Comparison of ENCODE assay signal across 1 cellular context in the genomic region with DNA sequence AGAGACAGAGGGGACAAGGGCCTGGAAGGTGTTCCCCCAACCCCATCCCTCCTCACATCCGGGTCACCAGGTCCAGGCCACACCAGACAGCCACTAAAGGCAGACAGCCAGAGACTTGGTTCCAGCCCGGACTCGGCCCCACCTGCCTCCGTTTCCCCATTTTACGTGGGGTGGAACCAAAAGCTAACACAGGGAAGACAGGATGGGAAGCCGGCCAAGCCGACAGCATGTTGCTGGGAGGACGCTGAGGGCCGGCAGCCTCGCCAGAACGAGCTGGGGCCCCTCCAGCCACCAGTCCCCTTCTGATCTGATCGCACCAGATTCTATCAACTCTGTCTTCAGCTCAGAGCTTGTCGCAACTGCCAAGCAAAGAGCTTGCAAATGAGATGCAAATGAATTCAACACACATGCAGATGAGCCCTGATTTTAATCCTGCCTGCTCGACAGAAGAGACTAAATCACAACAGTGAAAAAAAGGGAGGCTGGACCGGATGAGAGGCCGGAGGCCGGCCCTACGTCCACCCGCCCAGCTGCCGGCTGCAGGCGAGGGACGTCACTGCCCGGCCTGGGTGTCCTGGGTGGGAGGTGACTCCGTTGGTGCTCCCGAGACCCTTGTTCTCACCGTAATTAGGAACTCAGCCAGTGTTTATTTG.
TF ChIP-seq lines count a peak whose summit lies in the region.

No MANE protein-coding gene starts in this region.

TF ChIP-seq in GM23338, 12 proteins besides CTCF, POLR2A, EP300 and RAD21:
- TF ChIP-seq, protein P1, sequence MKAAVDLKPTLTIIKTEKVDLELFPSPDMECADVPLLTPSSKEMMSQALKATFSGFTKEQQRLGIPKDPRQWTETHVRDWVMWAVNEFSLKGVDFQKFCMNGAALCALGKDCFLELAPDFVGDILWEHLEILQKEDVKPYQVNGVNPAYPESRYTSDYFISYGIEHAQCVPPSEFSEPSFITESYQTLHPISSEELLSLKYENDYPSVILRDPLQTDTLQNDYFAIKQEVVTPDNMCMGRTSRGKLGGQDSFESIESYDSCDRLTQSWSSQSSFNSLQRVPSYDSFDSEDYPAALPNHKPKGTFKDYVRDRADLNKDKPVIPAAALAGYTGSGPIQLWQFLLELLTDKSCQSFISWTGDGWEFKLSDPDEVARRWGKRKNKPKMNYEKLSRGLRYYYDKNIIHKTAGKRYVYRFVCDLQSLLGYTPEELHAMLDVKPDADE (IDR thresholded peaks at IDR 0.05) = no peak
- no peak for TF ChIP-seq EZH2phosphoT487 (IDR thresholded peaks at IDR 0.05; ENCODE audit: unreplicated experiment)
- TF ChIP-seq NANOG (IDR thresholded peaks at IDR 0.05; ENCODE audit: borderline replicate concordance) = no peak
- TF ChIP-seq CREB1 (CRISPR knock-in tag; IDR thresholded peaks at IDR 0.05; ENCODE audit: low read depth) = no peak
- TF ChIP-seq EZH2 (IDR thresholded peaks at IDR 0.05; ENCODE audit: low read depth, unreplicated experiment) = no peak
- TF ChIP-seq, protein P2, sequence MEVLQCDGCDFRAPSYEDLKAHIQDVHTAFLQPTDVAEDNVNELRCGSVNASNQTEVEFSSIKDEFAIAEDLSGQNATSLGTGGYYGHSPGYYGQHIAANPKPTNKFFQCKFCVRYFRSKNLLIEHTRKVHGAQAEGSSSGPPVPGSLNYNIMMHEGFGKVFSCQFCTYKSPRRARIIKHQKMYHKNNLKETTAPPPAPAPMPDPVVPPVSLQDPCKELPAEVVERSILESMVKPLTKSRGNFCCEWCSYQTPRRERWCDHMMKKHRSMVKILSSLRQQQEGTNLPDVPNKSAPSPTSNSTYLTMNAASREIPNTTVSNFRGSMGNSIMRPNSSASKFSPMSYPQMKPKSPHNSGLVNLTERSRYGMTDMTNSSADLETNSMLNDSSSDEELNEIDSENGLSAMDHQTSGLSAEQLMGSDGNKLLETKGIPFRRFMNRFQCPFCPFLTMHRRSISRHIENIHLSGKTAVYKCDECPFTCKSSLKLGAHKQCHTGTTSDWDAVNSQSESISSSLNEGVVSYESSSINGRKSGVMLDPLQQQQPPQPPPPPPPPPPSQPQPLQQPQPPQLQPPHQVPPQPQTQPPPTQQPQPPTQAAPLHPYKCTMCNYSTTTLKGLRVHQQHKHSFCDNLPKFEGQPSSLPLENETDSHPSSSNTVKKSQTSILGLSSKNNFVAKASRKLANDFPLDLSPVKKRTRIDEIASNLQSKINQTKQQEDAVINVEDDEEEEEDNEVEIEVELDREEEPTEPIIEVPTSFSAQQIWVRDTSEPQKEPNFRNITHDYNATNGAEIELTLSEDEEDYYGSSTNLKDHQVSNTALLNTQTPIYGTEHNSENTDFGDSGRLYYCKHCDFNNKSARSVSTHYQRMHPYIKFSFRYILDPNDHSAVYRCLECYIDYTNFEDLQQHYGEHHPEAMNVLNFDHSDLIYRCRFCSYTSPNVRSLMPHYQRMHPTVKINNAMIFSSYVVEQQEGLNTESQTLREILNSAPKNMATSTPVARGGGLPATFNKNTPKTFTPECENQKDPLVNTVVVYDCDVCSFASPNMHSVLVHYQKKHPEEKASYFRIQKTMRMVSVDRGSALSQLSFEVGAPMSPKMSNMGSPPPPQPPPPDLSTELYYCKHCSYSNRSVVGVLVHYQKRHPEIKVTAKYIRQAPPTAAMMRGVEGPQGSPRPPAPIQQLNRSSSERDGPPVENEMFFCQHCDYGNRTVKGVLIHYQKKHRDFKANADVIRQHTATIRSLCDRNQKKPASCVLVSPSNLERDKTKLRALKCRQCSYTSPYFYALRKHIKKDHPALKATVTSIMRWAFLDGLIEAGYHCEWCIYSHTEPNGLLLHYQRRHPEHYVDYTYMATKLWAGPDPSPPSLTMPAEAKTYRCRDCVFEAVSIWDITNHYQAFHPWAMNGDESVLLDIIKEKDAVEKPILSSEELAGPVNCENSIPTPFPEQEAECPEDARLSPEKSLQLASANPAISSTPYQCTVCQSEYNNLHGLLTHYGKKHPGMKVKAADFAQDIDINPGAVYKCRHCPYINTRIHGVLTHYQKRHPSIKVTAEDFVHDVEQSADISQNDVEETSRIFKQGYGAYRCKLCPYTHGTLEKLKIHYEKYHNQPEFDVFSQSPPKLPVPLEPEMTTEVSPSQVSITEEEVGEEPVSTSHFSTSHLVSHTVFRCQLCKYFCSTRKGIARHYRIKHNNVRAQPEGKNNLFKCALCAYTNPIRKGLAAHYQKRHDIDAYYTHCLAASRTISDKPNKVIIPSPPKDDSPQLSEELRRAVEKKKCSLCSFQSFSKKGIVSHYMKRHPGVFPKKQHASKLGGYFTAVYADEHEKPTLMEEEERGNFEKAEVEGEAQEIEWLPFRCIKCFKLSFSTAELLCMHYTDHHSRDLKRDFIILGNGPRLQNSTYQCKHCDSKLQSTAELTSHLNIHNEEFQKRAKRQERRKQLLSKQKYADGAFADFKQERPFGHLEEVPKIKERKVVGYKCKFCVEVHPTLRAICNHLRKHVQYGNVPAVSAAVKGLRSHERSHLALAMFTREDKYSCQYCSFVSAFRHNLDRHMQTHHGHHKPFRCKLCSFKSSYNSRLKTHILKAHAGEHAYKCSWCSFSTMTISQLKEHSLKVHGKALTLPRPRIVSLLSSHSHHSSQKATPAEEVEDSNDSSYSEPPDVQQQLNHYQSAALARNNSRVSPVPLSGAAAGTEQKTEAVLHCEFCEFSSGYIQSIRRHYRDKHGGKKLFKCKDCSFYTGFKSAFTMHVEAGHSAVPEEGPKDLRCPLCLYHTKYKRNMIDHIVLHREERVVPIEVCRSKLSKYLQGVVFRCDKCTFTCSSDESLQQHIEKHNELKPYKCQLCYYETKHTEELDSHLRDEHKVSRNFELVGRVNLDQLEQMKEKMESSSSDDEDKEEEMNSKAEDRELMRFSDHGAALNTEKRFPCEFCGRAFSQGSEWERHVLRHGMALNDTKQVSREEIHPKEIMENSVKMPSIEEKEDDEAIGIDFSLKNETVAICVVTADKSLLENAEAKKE (CRISPR knock-in tag; IDR thresholded peaks at IDR 0.05) = no peak
- TF ChIP-seq POLR2AphosphoS5 (IDR thresholded peaks at IDR 0.05; ENCODE audit: low read depth) = no peak
- no peak for TF ChIP-seq ZNF114 (CRISPR knock-in tag; IDR thresholded peaks at IDR 0.05)
- TF ChIP-seq, protein P3, sequence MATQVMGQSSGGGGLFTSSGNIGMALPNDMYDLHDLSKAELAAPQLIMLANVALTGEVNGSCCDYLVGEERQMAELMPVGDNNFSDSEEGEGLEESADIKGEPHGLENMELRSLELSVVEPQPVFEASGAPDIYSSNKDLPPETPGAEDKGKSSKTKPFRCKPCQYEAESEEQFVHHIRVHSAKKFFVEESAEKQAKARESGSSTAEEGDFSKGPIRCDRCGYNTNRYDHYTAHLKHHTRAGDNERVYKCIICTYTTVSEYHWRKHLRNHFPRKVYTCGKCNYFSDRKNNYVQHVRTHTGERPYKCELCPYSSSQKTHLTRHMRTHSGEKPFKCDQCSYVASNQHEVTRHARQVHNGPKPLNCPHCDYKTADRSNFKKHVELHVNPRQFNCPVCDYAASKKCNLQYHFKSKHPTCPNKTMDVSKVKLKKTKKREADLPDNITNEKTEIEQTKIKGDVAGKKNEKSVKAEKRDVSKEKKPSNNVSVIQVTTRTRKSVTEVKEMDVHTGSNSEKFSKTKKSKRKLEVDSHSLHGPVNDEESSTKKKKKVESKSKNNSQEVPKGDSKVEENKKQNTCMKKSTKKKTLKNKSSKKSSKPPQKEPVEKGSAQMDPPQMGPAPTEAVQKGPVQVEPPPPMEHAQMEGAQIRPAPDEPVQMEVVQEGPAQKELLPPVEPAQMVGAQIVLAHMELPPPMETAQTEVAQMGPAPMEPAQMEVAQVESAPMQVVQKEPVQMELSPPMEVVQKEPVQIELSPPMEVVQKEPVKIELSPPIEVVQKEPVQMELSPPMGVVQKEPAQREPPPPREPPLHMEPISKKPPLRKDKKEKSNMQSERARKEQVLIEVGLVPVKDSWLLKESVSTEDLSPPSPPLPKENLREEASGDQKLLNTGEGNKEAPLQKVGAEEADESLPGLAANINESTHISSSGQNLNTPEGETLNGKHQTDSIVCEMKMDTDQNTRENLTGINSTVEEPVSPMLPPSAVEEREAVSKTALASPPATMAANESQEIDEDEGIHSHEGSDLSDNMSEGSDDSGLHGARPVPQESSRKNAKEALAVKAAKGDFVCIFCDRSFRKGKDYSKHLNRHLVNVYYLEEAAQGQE (IDR thresholded peaks at IDR 0.05; ENCODE audit: unreplicated experiment) = no peak
- no peak for TF ChIP-seq ZNF331 (CRISPR knock-in tag; IDR thresholded peaks at IDR 0.05; ENCODE audit: low read depth)
- no peak for TF ChIP-seq STAT1 (IDR thresholded peaks at IDR 0.05; ENCODE audit: unreplicated experiment)
- no peak for TF ChIP-seq JUNB (IDR thresholded peaks at IDR 0.05; ENCODE audit: unreplicated experiment)
